Comparison of ENCODE assay signal across 11 cellular contexts in the genomic region with DNA sequence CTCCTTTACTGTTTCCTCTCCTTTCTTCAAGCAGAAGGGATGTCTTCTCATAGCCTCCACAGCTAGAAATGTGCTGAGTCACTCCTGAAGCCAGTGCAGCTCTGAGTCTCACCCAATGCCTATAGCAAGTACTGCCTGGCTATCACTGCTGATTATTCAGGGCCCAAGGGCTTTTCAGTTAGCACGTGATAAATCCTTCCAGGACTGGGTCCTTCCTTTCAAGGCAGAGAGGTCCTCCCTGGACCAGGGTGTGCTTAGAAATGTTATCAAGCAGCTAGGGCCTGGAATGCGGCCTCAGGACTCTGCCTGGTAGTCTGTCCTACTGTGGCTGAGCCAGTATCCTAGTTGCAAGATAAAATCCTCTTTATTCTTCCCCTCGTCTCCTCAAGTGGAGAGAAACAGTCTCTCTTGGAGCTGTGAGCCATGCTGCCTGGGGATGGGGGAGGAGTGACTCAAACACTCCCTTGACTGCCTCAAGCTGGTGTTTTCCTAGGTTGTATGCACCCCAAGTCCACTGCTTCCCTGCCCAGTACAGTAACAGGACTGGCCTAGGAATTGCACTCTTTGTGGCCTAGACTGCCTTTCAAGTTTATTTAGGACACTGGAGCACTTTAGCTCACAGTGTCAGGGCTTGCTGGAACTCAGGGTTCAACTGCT.
DNase-seq lines count a peak whose midpoint lies in the region; ATAC-seq, FAIRE-seq and TF ChIP-seq lines count a peak whose summit lies in the region.
"Had no signal": no experiment of that assay in that cellular context is flagged by ENCODE, and none has a peak within 500 bp of the region (broad histone marks: within the 10 kb centered on the region; RNA-seq: fewer than 3 reads in every experiment).

No MANE protein-coding gene starts in this region.

- no peak overlapping the region for H3K4me2 ChIP-seq in astrocyte (ENCODE audit: low read length)
- H3K4me2 ChIP-seq: KMS-11 had no signal

- H3K9ac ChIP-seq in astrocyte (ENCODE audit: low read length): no peak overlapping the region
- H3K9ac ChIP-seq: KMS-11 had no signal

- no peak for ATAC-seq in activated T-cell treated with anti-CD3 and anti-CD28 coated beads, Interleukin-2, amount 50 U/mL, for 72 hours (replicated peaks in 1 of 2)
- ATAC-seq in GM19395 (IDR thresholded peaks at IDR 0.05; ENCODE audit: unreplicated experiment): no peak
- ATAC-seq: Panc1 had no signal

- intact Hi-C loops in tibial artery (cut with DNase I; ENCODE audit: low total_unique reads): no loop called here

- H3K36me3 ChIP-seq in astrocyte (ENCODE audit: insufficient read depth, low read length): no peaks in the 10 kb centered on the region
- H3K36me3 ChIP-seq in right atrium auricular region: no peaks in the 10 kb centered on the region
- H3K36me3 ChIP-seq in tibial artery: no peaks in the 10 kb centered on the region
- H3K36me3 ChIP-seq in SJCRH30: no peaks in the 10 kb centered on the region
- H3K36me3 ChIP-seq: tibial nerve had no signal

- H3K27me3 Mint-ChIP-seq in activated T-cell treated with anti-CD3 and anti-CD28 coated beads, Interleukin-2, amount 50 U/mL, for 72 hours (ENCODE audit: low read depth): peaks cover 5% of the 10 kb centered on the region
- H3K27me3 Mint-ChIP-seq in astrocyte (ENCODE audit: low read depth, unreplicated experiment): peaks cover 9% of the 10 kb centered on the region

- H3K4me1 ChIP-seq in astrocyte (ENCODE audit: insufficient read depth, low read length) (peaks cover 9% of the 10 kb centered on the region), right atrium auricular region (peaks cover 0 to 15% of the 10 kb centered on the region in 2 donors), tibial artery (peaks cover 0 to 29% (median 15%) of the 10 kb centered on the region in 4 donors), SJCRH30 (no peaks in the 10 kb centered on the region)

- H3K36me3 Mint-ChIP-seq in activated T-cell treated with anti-CD3 and anti-CD28 coated beads, Interleukin-2, amount 50 U/mL, for 72 hours (ENCODE audit: insufficient read depth in 2 of 2): no peaks in the 10 kb centered on the region
- H3K36me3 Mint-ChIP-seq in astrocyte (ENCODE audit: low read depth, unreplicated experiment): no peaks in the 10 kb centered on the region

- H3K4me3 Mint-ChIP-seq in activated T-cell treated with anti-CD3 and anti-CD28 coated beads, Interleukin-2, amount 50 U/mL, for 72 hours: no peak overlapping the region
- no peak overlapping the region for H3K4me3 Mint-ChIP-seq in astrocyte (ENCODE audit: unreplicated experiment)

- no peak for DNase-seq in activated T-cell treated with anti-CD3 and anti-CD28 coated beads, Interleukin-2, amount 50 U/mL, for 72 hours
- DNase-seq in activated T-cell treated with anti-CD3 and anti-CD28 coated beads, Interleukin-2, amount 50 U/mL, for 1 hour: no peak
- peak; percentile 48 for DNase-seq in astrocyte (ENCODE audit: low read depth)
- no peak for DNase-seq in right atrium auricular region (ENCODE audit: low spot score)
- no peak for DNase-seq in tibial artery
- no peak for DNase-seq in SJCRH30
- no peak for DNase-seq in NCI-H2196 (lab: John Stamatoyannopoulos, UW; ENCODE audit: unreplicated experiment)

- H3K9me3 Mint-ChIP-seq in activated T-cell treated with anti-CD3 and anti-CD28 coated beads, Interleukin-2, amount 50 U/mL, for 72 hours: no peaks in the 10 kb centered on the region
- no peaks in the 10 kb centered on the region for H3K9me3 Mint-ChIP-seq in astrocyte (ENCODE audit: unreplicated experiment)

- H3K27ac ChIP-seq in astrocyte (ENCODE audit: low read depth, low read length): no peak overlapping the region
- H3K27ac ChIP-seq in right atrium auricular region: peak overlapping the region; percentile 36 to 51
- peak overlapping the region; percentile 53 to 77 for H3K27ac ChIP-seq in tibial artery
- H3K27ac ChIP-seq in SJCRH30: no peak overlapping the region
- H3K27ac ChIP-seq: KMS-11, tibial nerve had no signal

- H4K20me1 ChIP-seq in astrocyte (ENCODE audit: insufficient read depth, low read length): no peaks in the 10 kb centered on the region

- no peaks in the 10 kb centered on the region for H3K4me1 Mint-ChIP-seq in activated T-cell treated with anti-CD3 and anti-CD28 coated beads, Interleukin-2, amount 50 U/mL, for 72 hours (ENCODE audit: low read depth)
- peaks cover 14% of the 10 kb centered on the region for H3K4me1 Mint-ChIP-seq in astrocyte (ENCODE audit: low read depth, unreplicated experiment)

- peak overlapping the region; percentile 9 for H3K27ac Mint-ChIP-seq in activated T-cell treated with anti-CD3 and anti-CD28 coated beads, Interleukin-2, amount 50 U/mL, for 72 hours
- peak overlapping the region; percentile 70 for H3K27ac Mint-ChIP-seq in astrocyte (ENCODE audit: unreplicated experiment)

- H3K79me2 ChIP-seq in astrocyte (ENCODE audit: insufficient read depth, low read length): no peaks in the 10 kb centered on the region

- H2AFZ ChIP-seq in astrocyte (ENCODE audit: low read depth, low read length): peak overlapping the region; percentile 80

- H3K27me3 ChIP-seq in astrocyte (ENCODE audit: insufficient read depth, low read length) (no peaks in the 10 kb centered on the region), right atrium auricular region (no peaks in the 10 kb centered on the region), tibial artery (no peaks in the 10 kb centered on the region), SJCRH30 (no peaks in the 10 kb centered on the region; the same call in 1 of the 2 replicates)
- H3K27me3 ChIP-seq: tibial nerve had no signal

- no peak overlapping the region for H3K4me3 ChIP-seq in astrocyte (ENCODE audit: insufficient read depth, low read depth, low read length)
- H3K4me3 ChIP-seq in right atrium auricular region: no peak overlapping the region
- H3K4me3 ChIP-seq in tibial artery: no peak overlapping the region
- no peak overlapping the region for H3K4me3 ChIP-seq in SJCRH30
- H3K4me3 ChIP-seq: tibial nerve had no signal

- peak; percentile 71 for FAIRE-seq in astrocyte (lab: Jason Lieb, UNC)

- H3K9me3 ChIP-seq in astrocyte (ENCODE audit: insufficient read depth, low read depth, low read length) (no peaks in the 10 kb centered on the region), right atrium auricular region (no peaks in the 10 kb centered on the region), tibial artery (no peaks in the 10 kb centered on the region), SJCRH30 (replicated peaks) (no peaks in the 10 kb centered on the region)
- H3K9me3 ChIP-seq: tibial nerve had no signal

- TF ChIP-seq CTCF in astrocyte (IDR thresholded peaks at IDR 0.05; ENCODE audit: insufficient read depth, low read depth, low read length) (no peak), right atrium auricular region (IDR thresholded peaks at IDR 0.05) (no peak), tibial artery (IDR thresholded peaks at IDR 0.05) (no peak)

Comparison
In these comparisons a context has a peak if more than half of its experiments do, and no peak if none do; other contexts are left out.
1. H3K27ac ChIP-seq: peak in right atrium auricular region (2 of 2) and tibial artery (2 of 2); none in astrocyte (single experiment) and SJCRH30 (single experiment).